Comparison of ENCODE assay signal across 20 cellular contexts in genomic region chr7:28607179-28607578, GRCh38.
DNase-seq lines count a peak whose midpoint lies in the region; ATAC-seq, FAIRE-seq and TF ChIP-seq lines count a peak whose summit lies in the region.
"Had no signal": no experiment of that assay in that cellular context is flagged by ENCODE, and none has a peak within 500 bp of the region (broad histone marks: within the 10 kb centered on the region; RNA-seq: fewer than 3 reads in every experiment).

No MANE protein-coding gene starts in this region.

- TF ChIP-seq CTCF in HEK293 (tag by site-specific recombination; IDR thresholded peaks at IDR 0.05) = no peak
- no peak for TF ChIP-seq CTCF in gastroesophageal sphincter (IDR thresholded peaks at IDR 0.05)

- no peak overlapping the region for H3K27ac ChIP-seq in HEK293 (ENCODE audit: extremely low read depth, low read depth, low read length)
- H3K27ac ChIP-seq in gastroesophageal sphincter = no peak overlapping the region
- H3K27ac ChIP-seq: 22Rv1, C4-2B, SJCRH30 had no signal

- 88 to 100% methylated on average over 3 to 5 of the region's 5 CpGs for WGBS in gastroesophageal sphincter (ENCODE audit: low coverage in 1 of 2), 2 donors

- no peaks in the 10 kb centered on the region for H3K27me3 ChIP-seq in gastroesophageal sphincter
- H3K27me3 ChIP-seq: SJCRH30 had no signal

- H3K4me1 ChIP-seq in HEK293 (ENCODE audit: control insufficient read depth, insufficient read depth, low read length) (peaks cover 11% of the 10 kb centered on the region), gastroesophageal sphincter (peaks cover 0 to 6% (median 3%) of the 10 kb centered on the region in 3 donors)
- H3K4me1 ChIP-seq: HAP-1 had no signal

- no peaks in the 10 kb centered on the region for H3K9me3 ChIP-seq in HEK293 (ENCODE audit: control insufficient read depth, insufficient read depth, low read depth, low read length)
- no peaks in the 10 kb centered on the region for H3K9me3 ChIP-seq in gastroesophageal sphincter
- H3K9me3 ChIP-seq: HAP-1, SJCRH30 had no signal

- peak; percentile 44 for FAIRE-seq in urothelium cell line (lab: Jason Lieb, UNC)
- FAIRE-seq: D721Med, GM12892 had no signal

- POLR2A ChIA-PET in HEK293 (lab: Yijun Ruan, JAX) = no interaction called here

- H3K36me3 ChIP-seq in HEK293 (ENCODE audit: control insufficient read depth in 2 of 2, insufficient read depth in 1 of 2, low read length in 2 of 2) (no peaks in the 10 kb centered on the region), gastroesophageal sphincter (no peaks in the 10 kb centered on the region)
- H3K36me3 ChIP-seq: HAP-1, SJCRH30 had no signal

- no peak for TF ChIP-seq POLR2A in gastroesophageal sphincter (IDR thresholded peaks at IDR 0.05)

- CTCF ChIA-PET in HEK293 (lab: Yijun Ruan, JAX) = no interaction called here

- no peak for ATAC-seq in gastroesophageal sphincter
- ATAC-seq: GM23338 had no signal

- H3K4me3 ChIP-seq in HEK293 (ENCODE audit: low read depth, low read length) = no peak overlapping the region
- no peak overlapping the region for H3K4me3 ChIP-seq in gastroesophageal sphincter
- H3K4me3 ChIP-seq: GM23338, HAP-1, SJCRH30 had no signal

- no peak for TF ChIP-seq EP300 in gastroesophageal sphincter (IDR thresholded peaks at IDR 0.05)

- DNase-seq in DMS153 (lab: John Stamatoyannopoulos, UW) (peak; percentile 17), DMS153 treated with DMSO at 0.1 percent for 48 hours (lab: John Stamatoyannopoulos, UW; ENCODE audit: unreplicated experiment) (no peak), NCI-H510A treated with DMSO at 0.1 percent for 48 hours (lab: John Stamatoyannopoulos, UW) (peak; percentile 55), urothelium cell line (ENCODE audit: low spot score) (no peak), activated gamma-delta T cell treated with Interleukin-2 at 50 U/mL for 16 hours (no peak), DMS114 treated with DMSO at 0.1 percent for 48 hours (lab: John Stamatoyannopoulos, UW; ENCODE audit: unreplicated experiment) (no peak)
- DNase-seq: Karpas-422, NCI-H1417 treated with DMSO at 0.1 percent for 48 hours, NCI-H187, NCI-H2227 treated with DMSO at 0.1 percent for 48 hours, NCI-H526, SJCRH30 had no signal

TF ChIP-seq in HEK293, 187 proteins besides CTCF, POLR2A, EP300 and RAD21:
- TF ChIP-seq ZFHX2 (tag by site-specific recombination; conservative IDR thresholded peaks at IDR 0.05) = peak; percentile 90
- TF ChIP-seq EGR2 (tag by site-specific recombination; IDR thresholded peaks at IDR 0.05; ENCODE audit: low read depth) = peak; percentile 83
- TF ChIP-seq PRDM2 (tag by site-specific recombination; IDR thresholded peaks at IDR 0.05; ENCODE audit: borderline replicate concordance) = no peak

Comparison
In these comparisons a context has a peak if more than half of its experiments do, and no peak if none do; other contexts are left out.
1. DNase-seq: peak in DMS153 (single experiment) and NCI-H510A treated with DMSO at 0.1 percent for 48 hours (single experiment); none in DMS153 treated with DMSO at 0.1 percent for 48 hours (single experiment), urothelium cell line (single experiment), activated gamma-delta T cell treated with Interleukin-2 at 50 U/mL for 16 hours (single experiment) and DMS114 treated with DMSO at 0.1 percent for 48 hours (single experiment).